1 cellular context compared by ENCODE assay signal in the genomic region with DNA sequence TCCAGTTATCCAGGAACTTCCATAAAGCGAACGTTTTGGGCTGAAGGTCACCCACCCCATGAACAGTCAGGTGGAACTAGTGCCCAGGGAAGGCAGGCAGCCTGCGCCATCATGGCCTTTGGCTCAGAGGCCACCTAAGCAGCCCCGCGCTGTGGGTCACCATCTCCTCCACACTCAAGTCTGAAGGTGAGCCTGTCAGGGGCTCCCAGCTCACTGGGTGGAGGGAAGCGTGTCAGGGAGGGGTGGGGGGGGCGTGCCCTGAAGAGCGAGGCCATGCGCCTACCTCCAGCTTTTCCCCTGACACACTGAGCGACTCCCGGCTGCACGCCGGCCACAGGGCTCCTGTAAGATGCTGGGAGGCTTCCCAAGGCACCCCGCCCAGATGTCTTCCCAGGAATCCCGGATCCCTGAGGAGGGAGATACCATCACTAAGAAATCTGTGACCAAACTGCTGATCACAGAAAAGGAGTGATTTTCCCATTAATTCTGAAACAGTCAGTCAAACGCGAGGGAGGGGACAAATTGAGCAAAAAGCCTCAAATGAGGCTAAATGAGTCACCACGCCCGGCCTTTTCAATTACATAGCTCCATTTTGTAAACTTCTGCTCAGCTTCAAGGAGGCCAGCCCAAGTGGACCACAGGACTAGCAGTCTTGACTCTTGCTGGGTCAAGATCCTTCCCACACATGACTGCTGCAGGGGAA.
TF ChIP-seq lines count a peak whose summit lies in the region.

No MANE protein-coding gene starts in this region.

TF ChIP-seq in HepG2, 621 proteins besides CTCF, POLR2A, EP300 and RAD21:
- TF ChIP-seq, protein P1, sequence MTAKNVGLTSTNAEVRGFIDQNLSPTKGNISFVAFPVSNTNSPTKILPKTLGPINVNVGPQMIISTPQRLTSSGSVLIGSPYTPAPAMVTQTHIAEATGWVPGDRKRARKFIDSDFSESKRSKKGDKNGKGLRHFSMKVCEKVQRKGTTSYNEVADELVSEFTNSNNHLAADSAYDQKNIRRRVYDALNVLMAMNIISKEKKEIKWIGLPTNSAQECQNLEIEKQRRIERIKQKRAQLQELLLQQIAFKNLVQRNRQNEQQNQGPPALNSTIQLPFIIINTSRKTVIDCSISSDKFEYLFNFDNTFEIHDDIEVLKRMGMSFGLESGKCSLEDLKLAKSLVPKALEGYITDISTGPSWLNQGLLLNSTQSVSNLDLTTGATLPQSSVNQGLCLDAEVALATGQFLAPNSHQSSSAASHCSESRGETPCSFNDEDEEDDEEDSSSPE (CRISPR knock-in tag; IDR thresholded peaks at IDR 0.05), result no peak
- TF ChIP-seq EEA1 (CRISPR knock-in tag; IDR thresholded peaks at IDR 0.05; ENCODE audit: borderline replicate concordance) (no peak), RBM22 (optimal IDR thresholded peaks at IDR 0.05; ENCODE audit: low read length) (peak; percentile 13), AGO2 (optimal IDR thresholded peaks at IDR 0.05; ENCODE audit: low read depth, low read length) (peak; percentile 60)
- TF ChIP-seq, protein P2, sequence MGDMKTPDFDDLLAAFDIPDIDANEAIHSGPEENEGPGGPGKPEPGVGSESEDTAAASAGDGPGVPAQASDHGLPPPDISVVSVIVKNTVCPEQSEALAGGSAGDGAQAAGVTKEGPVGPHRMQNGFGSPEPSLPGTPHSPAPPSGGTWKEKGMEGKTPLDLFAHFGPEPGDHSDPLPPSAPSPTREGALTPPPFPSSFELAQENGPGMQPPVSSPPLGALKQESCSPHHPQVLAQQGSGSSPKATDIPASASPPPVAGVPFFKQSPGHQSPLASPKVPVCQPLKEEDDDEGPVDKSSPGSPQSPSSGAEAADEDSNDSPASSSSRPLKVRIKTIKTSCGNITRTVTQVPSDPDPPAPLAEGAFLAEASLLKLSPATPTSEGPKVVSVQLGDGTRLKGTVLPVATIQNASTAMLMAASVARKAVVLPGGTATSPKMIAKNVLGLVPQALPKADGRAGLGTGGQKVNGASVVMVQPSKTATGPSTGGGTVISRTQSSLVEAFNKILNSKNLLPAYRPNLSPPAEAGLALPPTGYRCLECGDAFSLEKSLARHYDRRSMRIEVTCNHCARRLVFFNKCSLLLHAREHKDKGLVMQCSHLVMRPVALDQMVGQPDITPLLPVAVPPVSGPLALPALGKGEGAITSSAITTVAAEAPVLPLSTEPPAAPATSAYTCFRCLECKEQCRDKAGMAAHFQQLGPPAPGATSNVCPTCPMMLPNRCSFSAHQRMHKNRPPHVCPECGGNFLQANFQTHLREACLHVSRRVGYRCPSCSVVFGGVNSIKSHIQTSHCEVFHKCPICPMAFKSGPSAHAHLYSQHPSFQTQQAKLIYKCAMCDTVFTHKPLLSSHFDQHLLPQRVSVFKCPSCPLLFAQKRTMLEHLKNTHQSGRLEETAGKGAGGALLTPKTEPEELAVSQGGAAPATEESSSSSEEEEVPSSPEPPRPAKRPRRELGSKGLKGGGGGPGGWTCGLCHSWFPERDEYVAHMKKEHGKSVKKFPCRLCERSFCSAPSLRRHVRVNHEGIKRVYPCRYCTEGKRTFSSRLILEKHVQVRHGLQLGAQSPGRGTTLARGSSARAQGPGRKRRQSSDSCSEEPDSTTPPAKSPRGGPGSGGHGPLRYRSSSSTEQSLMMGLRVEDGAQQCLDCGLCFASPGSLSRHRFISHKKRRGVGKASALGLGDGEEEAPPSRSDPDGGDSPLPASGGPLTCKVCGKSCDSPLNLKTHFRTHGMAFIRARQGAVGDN (CRISPR knock-in tag; IDR thresholded peaks at IDR 0.05), result peak; percentile 23
TF ChIP-seq in HepG2: peak in this region for 3.
